Comparison of ENCODE assay signal across 22 cellular contexts in genomic region chrX:136679581-136679980, GRCh38. TPM values are rescaled to one million over a fixed set of nuclear protein-coding genes. Genes with fewer than 3 reads are reported as not detected.
DNase-seq lines count a peak whose midpoint lies in the region; ATAC-seq and TF ChIP-seq lines count a peak whose summit lies in the region.
"Had no signal": no experiment of that assay in that cellular context is flagged by ENCODE, and none has a peak within 500 bp of the region (broad histone marks: within the 10 kb centered on the region; RNA-seq: fewer than 3 reads in every experiment).

No MANE protein-coding gene starts in this region.

- H3K4me1 Mint-ChIP-seq in activated CD4-positive, alpha-beta T cell treated with anti-CD3 and anti-CD28 coated beads for 36 hours, result peaks cover 57% of the 10 kb centered on the region
- peaks cover 27% of the 10 kb centered on the region for H3K4me1 Mint-ChIP-seq in activated CD4-positive, alpha-beta T cell treated with anti-CD3 and anti-CD28 coated beads, Interleukin-2, amount 10 ng/mL, durations not matched to agents 24 days and 14 days
- peaks cover 47% of the 10 kb centered on the region for H3K4me1 Mint-ChIP-seq in activated T-helper 2 cell treated with anti-CD3 and anti-CD28 coated beads, Interferon-gamma antibody, Interleukin-2, Interleukin-4, amounts not matched to agents 10 μg/mL and 5 μg/mL and 100 μg/mL, durations not matched to agents 14 hours and 24 hours and 36 hours (ENCODE audit: low read depth)

- TF ChIP-seq CTCF in uterus (IDR thresholded peaks at IDR 0.05) (no peak), omental fat pad (IDR thresholded peaks at IDR 0.05) (no peak)

- H3K9me3 Mint-ChIP-seq in activated CD4-positive, alpha-beta T cell treated with anti-CD3 and anti-CD28 coated beads for 36 hours (ENCODE audit: low read depth), result no peaks in the 10 kb centered on the region
- no peaks in the 10 kb centered on the region for H3K9me3 Mint-ChIP-seq in activated CD4-positive, alpha-beta T cell treated with anti-CD3 and anti-CD28 coated beads, Interleukin-2, amount 10 ng/mL, durations not matched to agents 24 days and 14 days
- no peaks in the 10 kb centered on the region for H3K9me3 Mint-ChIP-seq in activated T-helper 2 cell treated with anti-CD3 and anti-CD28 coated beads, Interferon-gamma antibody, Interleukin-2, Interleukin-4, amounts not matched to agents 10 μg/mL and 5 μg/mL and 100 μg/mL, durations not matched to agents 14 hours and 24 hours and 36 hours
- H3K9me3 Mint-ChIP-seq: CD8-positive, alpha-beta memory T cell had no signal

- ATAC-seq in activated CD4-positive, alpha-beta T cell treated with anti-CD3 and anti-CD28 coated beads for 36 hours, result no peak
- ATAC-seq in omental fat pad (ENCODE audit: low FRiP score), result no peak
- ATAC-seq: HepG2, PC-3 had no signal

- H3K36me3 ChIP-seq in KOPT-K1 (ENCODE audit: insufficient read depth, low read length) (peaks cover 73% of the 10 kb centered on the region), neuron (ENCODE audit: insufficient read depth, low read length) (no peaks in the 10 kb centered on the region), uterus (no peaks in the 10 kb centered on the region)

- CTCF ChIA-PET in activated CD4-positive, alpha-beta T cell treated with anti-CD3 and anti-CD28 coated beads for 36 hours (lab: Charles Lee), result interaction anchor here (1.1 to 1.4 kb wide), 2 partner anchors 15 to 33 kb away, joined by 3 to 4 read pairs; no protein-coding TSS in a partner anchor

- H3K9me3 ChIP-seq in KOPT-K1 (ENCODE audit: insufficient read depth, low read length, poor library complexity, severe bottlenecking) (no peaks in the 10 kb centered on the region), neuron (ENCODE audit: low read length) (no peaks in the 10 kb centered on the region), uterus (no peaks in the 10 kb centered on the region)
- H3K9me3 ChIP-seq: SK-N-SH had no signal

- POLR2A ChIA-PET in activated CD4-positive, alpha-beta T cell treated with anti-CD3 and anti-CD28 coated beads for 36 hours (lab: Charles Lee), result no interaction called here

- H3K27me3 ChIP-seq in neuron (ENCODE audit: insufficient read depth, low read length) (peaks cover 2% of the 10 kb centered on the region), uterus (no peaks in the 10 kb centered on the region)

- no peak for TF ChIP-seq POLR2A in uterus (IDR thresholded peaks at IDR 0.05)

- DNase-seq in activated CD4-positive, alpha-beta T cell treated with anti-CD3 and anti-CD28 coated beads for 36 hours, result no peak
- DNase-seq in activated CD4-positive, alpha-beta T cell treated with anti-CD3 and anti-CD28 coated beads, Interleukin-2, amount 10 ng/mL, durations not matched to agents 24 days and 14 days, result no peak
- no peak for DNase-seq in activated T-helper 2 cell treated with anti-CD3 and anti-CD28 coated beads, Interferon-gamma antibody, Interleukin-2, Interleukin-4, amounts not matched to agents 10 μg/mL and 5 μg/mL and 100 μg/mL, durations not matched to agents 14 hours and 24 hours and 36 hours (ENCODE audit: low spot score)
- DNase-seq in uterus (no peak), NOMO-1 (lab: John Stamatoyannopoulos, UW; ENCODE audit: unreplicated experiment in 2 of 2) (no peak), omental fat pad (ENCODE audit: low spot score) (no peak)
- DNase-seq: CD8-positive, alpha-beta memory T cell; DMS79 treated with DMSO at 0.1 percent for 48 hours; GOT3; NCI-H1417 treated with DMSO at 0.1 percent for 48 hours; NCI-H187 treated with DMSO at 0.1 percent for 48 hours; NCI-H446 treated with DMSO at 0.1 percent for 48 hours; NCI-H774; PC-3; RPMI8226; SHP77 treated with DMSO at 0.1 percent for 48 hours; SK-N-SH had no signal

- peak overlapping the region; percentile 94 for H3K27ac ChIP-seq in KOPT-K1 (ENCODE audit: low read depth, low read length, poor library complexity, severe bottlenecking)
- no peak overlapping the region for H3K27ac ChIP-seq in uterus
- H3K27ac ChIP-seq: KMS-11 had no signal

- intact Hi-C loops in activated CD4-positive, alpha-beta T cell treated with anti-CD3 and anti-CD28 coated beads for 36 hours (cut with DNase I, micrococcal nuclease), result no loop called here
- intact Hi-C loops in activated CD4-positive, alpha-beta T cell treated with anti-CD3 and anti-CD28 coated beads, Interleukin-2, amount 10 ng/mL, durations not matched to agents 24 days and 14 days (cut with micrococcal nuclease), result no loop called here
- intact Hi-C loops in activated T-helper 2 cell treated with anti-CD3 and anti-CD28 coated beads, Interferon-gamma antibody, Interleukin-2, Interleukin-4, amounts not matched to agents 10 μg/mL and 5 μg/mL and 100 μg/mL, durations not matched to agents 14 hours and 24 hours and 36 hours (cut with micrococcal nuclease), result no loop called here
- intact Hi-C loops in uterus (cut with DNase I; ENCODE audit: low total_unique reads), result no loop called here

- H3K27me3 Mint-ChIP-seq in activated CD4-positive, alpha-beta T cell treated with anti-CD3 and anti-CD28 coated beads for 36 hours, result no peaks in the 10 kb centered on the region
- no peaks in the 10 kb centered on the region for H3K27me3 Mint-ChIP-seq in activated CD4-positive, alpha-beta T cell treated with anti-CD3 and anti-CD28 coated beads, Interleukin-2, amount 10 ng/mL, durations not matched to agents 24 days and 14 days
- no peaks in the 10 kb centered on the region for H3K27me3 Mint-ChIP-seq in activated T-helper 2 cell treated with anti-CD3 and anti-CD28 coated beads, Interferon-gamma antibody, Interleukin-2, Interleukin-4, amounts not matched to agents 10 μg/mL and 5 μg/mL and 100 μg/mL, durations not matched to agents 14 hours and 24 hours and 36 hours (ENCODE audit: low read depth)

- H3K36me3 Mint-ChIP-seq in activated CD4-positive, alpha-beta T cell treated with anti-CD3 and anti-CD28 coated beads for 36 hours (ENCODE audit: low read depth), result peaks cover 55% of the 10 kb centered on the region
- peaks cover 34% of the 10 kb centered on the region for H3K36me3 Mint-ChIP-seq in activated CD4-positive, alpha-beta T cell treated with anti-CD3 and anti-CD28 coated beads, Interleukin-2, amount 10 ng/mL, durations not matched to agents 24 days and 14 days (ENCODE audit: low read depth)
- peaks cover 64% of the 10 kb centered on the region for H3K36me3 Mint-ChIP-seq in activated T-helper 2 cell treated with anti-CD3 and anti-CD28 coated beads, Interferon-gamma antibody, Interleukin-2, Interleukin-4, amounts not matched to agents 10 μg/mL and 5 μg/mL and 100 μg/mL, durations not matched to agents 14 hours and 24 hours and 36 hours (ENCODE audit: low read depth)

- H3K4me3 ChIP-seq in neuron (ENCODE audit: low read length) (peak overlapping the region; percentile 29), uterus (no peak overlapping the region)

- H3K4me3 Mint-ChIP-seq in activated CD4-positive, alpha-beta T cell treated with anti-CD3 and anti-CD28 coated beads for 36 hours, result no peak overlapping the region
- no peak overlapping the region for H3K4me3 Mint-ChIP-seq in activated CD4-positive, alpha-beta T cell treated with anti-CD3 and anti-CD28 coated beads, Interleukin-2, amount 10 ng/mL, durations not matched to agents 24 days and 14 days
- H3K4me3 Mint-ChIP-seq in activated T-helper 2 cell treated with anti-CD3 and anti-CD28 coated beads, Interferon-gamma antibody, Interleukin-2, Interleukin-4, amounts not matched to agents 10 μg/mL and 5 μg/mL and 100 μg/mL, durations not matched to agents 14 hours and 24 hours and 36 hours (ENCODE audit: low read depth), result no peak overlapping the region
- H3K4me3 Mint-ChIP-seq: CD8-positive, alpha-beta memory T cell had no signal

- H3K4me1 ChIP-seq in neuron (ENCODE audit: insufficient read depth, low read length) (peaks cover 10% of the 10 kb centered on the region), uterus (no peaks in the 10 kb centered on the region)

- H3K27ac Mint-ChIP-seq in activated CD4-positive, alpha-beta T cell treated with anti-CD3 and anti-CD28 coated beads for 36 hours, result peak overlapping the region; percentile 17
- H3K27ac Mint-ChIP-seq in activated CD4-positive, alpha-beta T cell treated with anti-CD3 and anti-CD28 coated beads, Interleukin-2, amount 10 ng/mL, durations not matched to agents 24 days and 14 days, result no peak overlapping the region
- peak overlapping the region; percentile 50 for H3K27ac Mint-ChIP-seq in activated T-helper 2 cell treated with anti-CD3 and anti-CD28 coated beads, Interferon-gamma antibody, Interleukin-2, Interleukin-4, amounts not matched to agents 10 μg/mL and 5 μg/mL and 100 μg/mL, durations not matched to agents 14 hours and 24 hours and 36 hours

- H2AFZ ChIP-seq in neuron (ENCODE audit: low read depth, low read length), result no peak overlapping the region

RNA-seq across cellular contexts. Expression of gene CD40LG, which starts 31.6 kb away (rescaled TPM):
- total RNA-seq in activated CD4-positive, alpha-beta T cell treated with anti-CD3 and anti-CD28 coated beads for 36 hours, result 100 to 1,000 TPM; 123 to 146 TPM
- total RNA-seq in activated CD4-positive, alpha-beta T cell treated with anti-CD3 and anti-CD28 coated beads, Interleukin-2, amount 10 ng/mL, durations not matched to agents 24 days and 14 days, result 178 and 181 TPM in 2 replicates
- total RNA-seq in activated T-helper 2 cell treated with anti-CD3 and anti-CD28 coated beads, Interferon-gamma antibody, Interleukin-2, Interleukin-4, amounts not matched to agents 10 μg/mL and 5 μg/mL and 100 μg/mL, durations not matched to agents 14 hours and 24 hours and 36 hours, result 123 and 127 TPM in 2 replicates
- total RNA-seq in uterus, result under 1 TPM in 1 of 4 donors, not detected in 3; 0.21 TPM
- 1 to 10 TPM in 1 of 4 donors, under 1 TPM in 2, not detected in 1; 0.36 to 1.4 (median 0.50) TPM for total RNA-seq in omental fat pad
- total RNA-seq: HepG2, M059J, PC-3 had no signal

Comparison
In these comparisons a context has a peak if more than half of its experiments do, and no peak if none do; other contexts are left out.
1. RNA of gene CD40LG, which starts 31.6 kb away (total RNA-seq): 178 to 181 TPM in activated CD4-positive, alpha-beta T cell treated with anti-CD3 and anti-CD28 coated beads, Interleukin-2, amount 10 ng/mL, durations not matched to agents 24 days and 14 days, 123 to 146 TPM in activated CD4-positive, alpha-beta T cell treated with anti-CD3 and anti-CD28 coated beads for 36 hours and 123 to 127 TPM in activated T-helper 2 cell treated with anti-CD3 and anti-CD28 coated beads, Interferon-gamma antibody, Interleukin-2, Interleukin-4, amounts not matched to agents 10 μg/mL and 5 μg/mL and 100 μg/mL, durations not matched to agents 14 hours and 24 hours and 36 hours; 0.36 to 1.4 TPM in omental fat pad and 0.21 TPM in uterus; every median in the first group is over 10 times any median in the second.